ENCODE assay signal across 10 cellular contexts in the genomic region with DNA sequence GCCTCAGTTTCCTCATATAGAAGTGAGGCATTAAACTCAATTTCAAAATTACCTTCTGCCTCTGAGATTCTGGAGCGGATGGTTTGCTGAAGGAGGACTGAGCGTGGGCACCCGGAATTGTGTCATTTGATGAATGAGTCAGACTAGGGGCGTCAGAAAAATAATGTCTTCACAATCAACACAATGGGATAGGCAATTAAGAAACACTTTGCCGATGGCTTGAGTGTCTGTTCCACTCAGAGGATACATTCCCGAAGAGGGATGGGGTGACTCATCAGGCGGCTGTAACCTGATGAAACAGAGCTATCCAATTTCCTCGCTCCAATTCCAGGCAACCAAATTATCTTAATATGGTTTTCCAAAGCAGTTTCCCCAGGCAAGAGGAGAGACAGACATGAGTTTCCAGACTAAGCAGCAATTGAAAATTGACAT. TPM values are rescaled to one million over a fixed set of nuclear protein-coding genes. Genes with fewer than 3 reads are reported as not detected.
DNase-seq lines count a peak whose midpoint lies in the region; ATAC-seq and TF ChIP-seq lines count a peak whose summit lies in the region.
"Had no signal": no experiment of that assay in that cellular context is flagged by ENCODE, and none has a peak within 500 bp of the region (broad histone marks: within the 10 kb centered on the region; RNA-seq: fewer than 3 reads in every experiment).

No MANE protein-coding gene starts in this region.

- no peak overlapping the region for H4K5ac ChIP-seq in H9 (ENCODE audit: insufficient read length, low read depth, low read length)

- H2BK15ac ChIP-seq in H9 (ENCODE audit: low read depth, low read length) = no peak overlapping the region

- H2BK5ac ChIP-seq in H9 (ENCODE audit: insufficient read length, low read length) = no peak overlapping the region

- no peak overlapping the region for H3K9ac ChIP-seq in H9 (ENCODE audit: extremely low read depth, insufficient read length, low read length)

- H2AFZ ChIP-seq in H9 (ENCODE audit: low read length) = no peak overlapping the region

- H3T11ph ChIP-seq in H9 (ENCODE audit: low read length) = no peak overlapping the region

- TF ChIP-seq CTCF in H9 (conservative IDR thresholded peaks at IDR 0.05) = no peak

- no peaks in the 10 kb centered on the region for H3K79me2 ChIP-seq in H9 (ENCODE audit: insufficient read depth, low read length)

- no peak overlapping the region for H3K4me3 Mint-ChIP-seq in H9

- peaks cover 19% of the 10 kb centered on the region for H3K4me1 ChIP-seq in H9 (ENCODE audit: insufficient read depth, low read length)

- H2AK5ac ChIP-seq in H9 (ENCODE audit: insufficient read length, low read length) = no peak overlapping the region

- H3K18ac ChIP-seq in H9 (ENCODE audit: insufficient read length, low read depth, low read length) = no peak overlapping the region

- no peaks in the 10 kb centered on the region for H3K27me3 ChIP-seq in H9 (ENCODE audit: insufficient read depth, low read length)

- H3K4ac ChIP-seq in H9 (ENCODE audit: low read depth, low read length) = no peak overlapping the region

- H3K9me3 Mint-ChIP-seq in H9 = no peaks in the 10 kb centered on the region

- DNase-seq in COLO668 (lab: John Stamatoyannopoulos, UW; ENCODE audit: unreplicated experiment) (peak; percentile 75), M059J (ENCODE audit: low read depth) (peak; percentile 86), iris pigment epithelial cell (ENCODE audit: low read depth) (peak; percentile 77), sciatic nerve (ENCODE audit: low spot score) (no peak), H9 (no peak)
- DNase-seq: NCI-H446; stimulated activated naive CD8-positive, alpha-beta T cell treated with anti-CD3 and anti-CD28 coated beads, Interleukin-15, Interleukin-2, amounts not matched to agents 100 U/mL and 50 U/mL, for 24 hours had no signal

- ATAC-seq in SK-N-SH treated with all-trans-retinoic acid at 6 μM for 48 hours = peak; percentile 90
- ATAC-seq in sciatic nerve = no peak
- no peak for ATAC-seq in HG03469 (IDR thresholded peaks at IDR 0.05; ENCODE audit: unreplicated experiment)
- no peak for ATAC-seq in HG03442 (IDR thresholded peaks at IDR 0.05; ENCODE audit: unreplicated experiment)
- ATAC-seq: stimulated activated naive CD8-positive, alpha-beta T cell treated with anti-CD3 and anti-CD28 coated beads, Interleukin-15, Interleukin-2, amounts not matched to agents 100 U/mL and 50 U/mL, for 24 hours had no signal

- H2BK20ac ChIP-seq in H9 (ENCODE audit: low read depth, low read length, poor library complexity, severe bottlenecking) = no peak overlapping the region

- H3K23ac ChIP-seq in H9 (ENCODE audit: insufficient read length, low read depth, low read length) = no peak overlapping the region

- H3K14ac ChIP-seq in H9 (ENCODE audit: insufficient read depth, low read length) = no peak overlapping the region

- peaks cover 30 to 37% of the 10 kb centered on the region in 2 experiments for H3K4me1 Mint-ChIP-seq in H9

- no peak overlapping the region for H4K91ac ChIP-seq in H9 (ENCODE audit: insufficient read length, low read depth, low read length)

- H3K27me3 Mint-ChIP-seq in H9 (ENCODE audit: low read depth) = peaks cover 7% of the 10 kb centered on the region

- intact Hi-C loops in sciatic nerve (cut with DNase I) = no loop called here

- WGBS in H9 (ENCODE audit: extremely low coverage, insufficient read length, low lambda C conversion rate) = no CpG with 5 or more reads among the region's 8 CpGs

- H3K79me1 ChIP-seq in H9 (ENCODE audit: insufficient read depth, low read depth, low read length, poor library complexity, severe bottlenecking) = no peaks in the 10 kb centered on the region

- no peak overlapping the region for H3K27ac Mint-ChIP-seq in H9

- H3K56ac ChIP-seq in H9 (ENCODE audit: insufficient read length, low read depth, low read length) = no peak overlapping the region

- no peaks in the 10 kb centered on the region for H3K9me3 ChIP-seq in H9 (ENCODE audit: control insufficient read depth, low read depth, low read length)

- no peak overlapping the region for H4K8ac ChIP-seq in H9 (replicated peaks; ENCODE audit: insufficient read length, low read depth, low read length)

- no peak overlapping the region for H3K27ac ChIP-seq in H9 (ENCODE audit: insufficient read length, low read depth, low read length)

- H3K23me2 ChIP-seq in H9 (ENCODE audit: insufficient read length, low read depth, low read length, poor library complexity, severe bottlenecking) = no peaks in the 10 kb centered on the region

- H3K4me2 ChIP-seq in H9 (ENCODE audit: insufficient read depth, insufficient read length, low read length) = no peak overlapping the region

- no peaks in the 10 kb centered on the region for H4K20me1 ChIP-seq in H9 (ENCODE audit: control insufficient read depth, insufficient read depth, insufficient read length)

- no peak overlapping the region for H2BK12ac ChIP-seq in H9 (ENCODE audit: insufficient read length, low read depth, low read length)

- H3K36me3 Mint-ChIP-seq in H9 (ENCODE audit: insufficient read depth in 1 of 3, low read depth in 3 of 3) = peaks cover 0 to 2% (median 0%) of the 10 kb centered on the region in 3 experiments; a peak in 5 of 7 replicates

- H2BK120ac ChIP-seq in H9 (ENCODE audit: low read depth, low read length, poor library complexity, severe bottlenecking) = no peak overlapping the region

TF ChIP-seq in SK-N-SH treated with all-trans-retinoic acid at 6 μM for 48 hours, 23 proteins besides CTCF, POLR2A, EP300 and RAD21:
- TF ChIP-seq ZC3H10 (CRISPR knock-in tag; IDR thresholded peaks at IDR 0.05) = 0 out of 2 replicates have a peak, but pooled peaks have one; percentile 48
- peak; percentile 30; the same call in 1 of the 2 replicates for TF ChIP-seq TCF4 (CRISPR knock-in tag; IDR thresholded peaks at IDR 0.05; ENCODE audit: borderline replicate concordance)
- no peak for TF ChIP-seq CREB5 (CRISPR knock-in tag; IDR thresholded peaks at IDR 0.05; ENCODE audit: low read depth)
- 0 out of 2 replicates have a peak, but pooled peaks have one; percentile 30 for TF ChIP-seq ZFP3 (CRISPR knock-in tag; IDR thresholded peaks at IDR 0.05)
- TF ChIP-seq ISL1 (CRISPR knock-in tag; IDR thresholded peaks at IDR 0.05) = peak; percentile 61

RNA-seq across cellular contexts. Expression of gene CHRNA9, which starts 1.2 kb away (rescaled TPM):
- 1.5 and 3.1 TPM in 2 replicates for total RNA-seq in M059J (2014; rRNA removed; shearing (Covaris generic))
- total RNA-seq in sciatic nerve = not detected
- total RNA-seq in H9 (2021) = 1.2 and 1.3 TPM in 2 replicates

Comparison
In these comparisons a context has a peak if more than half of its experiments do, and no peak if none do; other contexts are left out.
1. DNase-seq: peak in COLO668 (single experiment), M059J (single experiment) and iris pigment epithelial cell (single experiment); none in sciatic nerve (single experiment) and H9 (single experiment).